ENCODE assay signal across 8 cellular contexts in the genomic region with DNA sequence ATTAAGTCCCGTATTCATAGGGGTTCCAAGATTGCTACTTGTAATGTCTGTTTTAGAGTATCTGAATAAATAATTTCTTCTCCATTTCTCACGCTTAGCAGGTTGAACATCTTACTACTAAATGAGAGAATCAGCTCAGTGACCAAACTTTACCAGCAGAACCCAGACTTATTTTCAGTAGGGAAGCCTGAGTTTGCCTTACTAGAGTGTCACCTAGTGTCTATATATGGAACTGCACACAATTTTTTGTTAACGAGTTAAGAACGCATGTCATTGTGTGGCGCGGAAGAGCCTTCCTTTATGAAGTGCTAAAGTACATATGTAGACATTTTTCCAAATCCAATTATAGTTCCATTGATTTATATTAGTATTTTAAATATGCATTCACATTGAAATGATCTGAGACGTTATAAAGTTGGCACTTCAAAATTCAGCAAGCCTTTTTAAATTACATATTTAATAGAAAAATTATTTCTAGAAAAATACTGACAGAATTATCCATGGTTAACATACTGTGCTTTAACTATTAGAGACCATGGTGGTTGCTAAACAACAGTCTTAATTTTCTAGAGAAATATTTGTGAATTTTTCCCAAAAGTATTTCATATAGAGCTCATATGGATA.
DNase-seq lines count a peak whose midpoint lies in the region; ATAC-seq and TF ChIP-seq lines count a peak whose summit lies in the region.

No MANE protein-coding gene starts in this region.

- no peaks in the 10 kb centered on the region for H3K36me3 ChIP-seq in DND-41 (ENCODE audit: insufficient read depth, low read length)
- H3K36me3 ChIP-seq in left ventricle myocardium inferior, result no peaks in the 10 kb centered on the region

- no peak overlapping the region for H3K4me3 ChIP-seq in DND-41 (ENCODE audit: low read depth in 1 of 2, low read length in 2 of 2)
- no peak overlapping the region for H3K4me3 ChIP-seq in left ventricle myocardium inferior
- H3K4me3 ChIP-seq in skeletal muscle cell (ENCODE audit: low read depth, low read length), result no peak overlapping the region

- H3K4me1 Mint-ChIP-seq in activated CD8-positive, alpha-beta T cell treated with anti-CD3 and anti-CD28 coated beads, Interleukin-2, amount 10 ng/mL, durations not matched to agents 7 days and 5 days (ENCODE audit: low read depth), result no peaks in the 10 kb centered on the region

- no peaks in the 10 kb centered on the region for H3K9me3 ChIP-seq in DND-41 (ENCODE audit: insufficient read depth, low read length, severe bottlenecking)
- no peaks in the 10 kb centered on the region for H3K9me3 ChIP-seq in left ventricle myocardium inferior (replicated peaks)

- TF ChIP-seq CTCF in DND-41 (IDR thresholded peaks at IDR 0.05; ENCODE audit: borderline replicate concordance, extremely low read depth, low read length, poor library complexity, severe bottlenecking) (peak; percentile 92), left ventricle myocardium inferior (IDR thresholded peaks at IDR 0.05; ENCODE audit: borderline replicate concordance) (peak; percentile 84)

- no peak overlapping the region for H3K27ac ChIP-seq in DND-41 (ENCODE audit: low read length)
- no peak overlapping the region for H3K27ac ChIP-seq in left ventricle myocardium inferior (replicated peaks)

- no peak overlapping the region for H3K27ac Mint-ChIP-seq in activated CD8-positive, alpha-beta T cell treated with anti-CD3 and anti-CD28 coated beads, Interleukin-2, amount 10 ng/mL, durations not matched to agents 7 days and 5 days

- H2AFZ ChIP-seq in DND-41 (ENCODE audit: low read depth, low read length), result no peak overlapping the region

- intact Hi-C loops in left ventricle myocardium inferior (cut with micrococcal nuclease), result no loop called here

- H4K20me1 ChIP-seq in DND-41 (ENCODE audit: insufficient read depth, low read length), result no peaks in the 10 kb centered on the region

- H3K9ac ChIP-seq in DND-41 (ENCODE audit: low read depth, low read length), result no peak overlapping the region

- no peaks in the 10 kb centered on the region for H3K36me3 Mint-ChIP-seq in activated CD8-positive, alpha-beta T cell treated with anti-CD3 and anti-CD28 coated beads, Interleukin-2, amount 10 ng/mL, durations not matched to agents 7 days and 5 days (ENCODE audit: low read depth)

- peak; percentile 25 for DNase-seq in DND-41
- DNase-seq in NCI-H460 (ENCODE audit: extremely low read depth, low read depth), result peak; percentile 63
- peak; percentile 24 for DNase-seq in activated CD8-positive, alpha-beta T cell treated with anti-CD3 and anti-CD28 coated beads, Interleukin-2, amount 10 ng/mL, durations not matched to agents 7 days and 5 days
- no peak for DNase-seq in left ventricle myocardium inferior
- DNase-seq in skeletal muscle cell (ENCODE audit: low read depth), result peak; percentile 15

- H3K4me3 Mint-ChIP-seq in activated CD8-positive, alpha-beta T cell treated with anti-CD3 and anti-CD28 coated beads, Interleukin-2, amount 10 ng/mL, durations not matched to agents 7 days and 5 days, result no peak overlapping the region

- no peaks in the 10 kb centered on the region for H3K9me3 Mint-ChIP-seq in activated CD8-positive, alpha-beta T cell treated with anti-CD3 and anti-CD28 coated beads, Interleukin-2, amount 10 ng/mL, durations not matched to agents 7 days and 5 days (ENCODE audit: insufficient read depth)

- H3K4me1 ChIP-seq in DND-41 (ENCODE audit: insufficient read depth, low read length) (no peaks in the 10 kb centered on the region), left ventricle myocardium inferior (no peaks in the 10 kb centered on the region)

- peak; percentile 84 for ATAC-seq in DND-41 (ENCODE audit: insufficient read depth, low read depth)
- ATAC-seq in GM19455 (IDR thresholded peaks at IDR 0.05; ENCODE audit: unreplicated experiment), result peak; percentile 83
- ATAC-seq in HG03460 (IDR thresholded peaks at IDR 0.05; ENCODE audit: unreplicated experiment), result peak; percentile 67
- peak; percentile 65 for ATAC-seq in activated CD8-positive, alpha-beta T cell treated with anti-CD3 and anti-CD28 coated beads, Interleukin-2, amount 10 ng/mL, durations not matched to agents 7 days and 5 days
- no peak for ATAC-seq in HG02970 (IDR thresholded peaks at IDR 0.05; ENCODE audit: low FRiP score, unreplicated experiment)

- no peak overlapping the region for H3K4me2 ChIP-seq in DND-41 (ENCODE audit: insufficient read depth, low read length)

- no peaks in the 10 kb centered on the region for H3K79me2 ChIP-seq in DND-41 (ENCODE audit: insufficient read depth, low read length)

- peaks cover 21% of the 10 kb centered on the region for H3K27me3 Mint-ChIP-seq in activated CD8-positive, alpha-beta T cell treated with anti-CD3 and anti-CD28 coated beads, Interleukin-2, amount 10 ng/mL, durations not matched to agents 7 days and 5 days (ENCODE audit: low read depth)

- POLR2A ChIA-PET in activated CD8-positive, alpha-beta T cell treated with anti-CD3 and anti-CD28 coated beads, Interleukin-2, amount 10 ng/mL, durations not matched to agents 7 days and 5 days (lab: Charles Lee), result no interaction called here

- CTCF ChIA-PET in activated CD8-positive, alpha-beta T cell treated with anti-CD3 and anti-CD28 coated beads, Interleukin-2, amount 10 ng/mL, durations not matched to agents 7 days and 5 days (lab: Charles Lee), result interaction anchor here (0.7 to 4.4 kb wide), 17 partner anchors 9 to 111 kb away, joined by 3 to 85 read pairs (median 3); partner anchors contain the start of genes LRR1 and RPS29

- H3K27me3 ChIP-seq in DND-41 (ENCODE audit: insufficient read depth, low read length, poor library complexity), result peaks cover 31% of the 10 kb centered on the region
- H3K27me3 ChIP-seq in left ventricle myocardium inferior (ENCODE audit: low read depth), result peaks cover 57% of the 10 kb centered on the region
